ENCODE assay signal across 11 cellular contexts in genomic region chr1:28127617-28128257, GRCh38. TPM values are rescaled to one million over a fixed set of nuclear protein-coding genes. Genes with fewer than 3 reads are reported as not detected.
DNase-seq lines count a peak whose midpoint lies in the region; ATAC-seq and TF ChIP-seq lines count a peak whose summit lies in the region.
"Had no signal": no experiment of that assay in that cellular context is flagged by ENCODE, and none has a peak within 500 bp of the region (broad histone marks: within the 10 kb centered on the region; RNA-seq: fewer than 3 reads in every experiment).

No MANE protein-coding gene starts in this region.

- intact Hi-C loops in activated CD8-positive, alpha-beta T cell treated with anti-CD3 and anti-CD28 coated beads for 36 hours (cut with micrococcal nuclease), result no loop called here
- intact Hi-C loops in OCI-LY7 (cut with micrococcal nuclease; ENCODE audit: unreplicated experiment), result no loop called here

- peak overlapping the region; percentile 5 for H3K27ac Mint-ChIP-seq in activated CD8-positive, alpha-beta T cell treated with anti-CD3 and anti-CD28 coated beads, Interleukin-2, amount 10 ng/mL, durations not matched to agents 7 days and 5 days
- no peak overlapping the region for H3K27ac Mint-ChIP-seq in activated CD8-positive, alpha-beta T cell treated with anti-CD3 and anti-CD28 coated beads for 36 hours
- peak overlapping the region; percentile 43 for H3K27ac Mint-ChIP-seq in stimulated activated naive B cell treated with anti-CD40 and anti-IgM and Interleukin-4, amounts not matched to agents 10 μg/mL and 1 μg/mL and 100 μg/mL, for 72 hours
- H3K27ac Mint-ChIP-seq in activated naive CD4-positive, alpha-beta T cell treated with anti-CD3 and anti-CD28 coated beads, Interleukin-2, amount 10 ng/mL, durations not matched to agents 7 days and 5 days, result no peak overlapping the region

- peaks cover 38% of the 10 kb centered on the region for H3K27me3 Mint-ChIP-seq in activated CD8-positive, alpha-beta T cell treated with anti-CD3 and anti-CD28 coated beads, Interleukin-2, amount 10 ng/mL, durations not matched to agents 7 days and 5 days (ENCODE audit: low read depth)
- H3K27me3 Mint-ChIP-seq in activated CD8-positive, alpha-beta T cell treated with anti-CD3 and anti-CD28 coated beads for 36 hours, result peaks cover 21% of the 10 kb centered on the region
- no peaks in the 10 kb centered on the region for H3K27me3 Mint-ChIP-seq in stimulated activated naive B cell treated with anti-CD40 and anti-IgM and Interleukin-4, amounts not matched to agents 10 μg/mL and 1 μg/mL and 100 μg/mL, for 72 hours
- peaks cover 77% of the 10 kb centered on the region for H3K27me3 Mint-ChIP-seq in activated naive CD4-positive, alpha-beta T cell treated with anti-CD3 and anti-CD28 coated beads, Interleukin-2, amount 10 ng/mL, durations not matched to agents 7 days and 5 days

- H3K27ac ChIP-seq in OCI-LY7 (ENCODE audit: low read depth, low read length, poor library complexity, severe bottlenecking) (peak overlapping the region; percentile 34), coronary artery (peak overlapping the region in 1 of 2 donors; percentile 51)

- H3K79me2 ChIP-seq in OCI-LY7 (ENCODE audit: insufficient read depth, low read depth, low read length), result no peaks in the 10 kb centered on the region

- H3K4me2 ChIP-seq in OCI-LY7 (ENCODE audit: low read length), result peak overlapping the region; percentile 64

- H3K9me3 ChIP-seq in OCI-LY7 (ENCODE audit: low read length), result no peaks in the 10 kb centered on the region; the same call in 1 of the 2 replicates

- H3K4me3 ChIP-seq in OCI-LY7 (ENCODE audit: low read depth, low read length, poor library complexity, severe bottlenecking), result peak overlapping the region; percentile 3
- H3K4me3 ChIP-seq in coronary artery, result no peak overlapping the region

- H3K4me1 ChIP-seq in OCI-LY7 (ENCODE audit: insufficient read depth, low read length, poor library complexity, severe bottlenecking), result peaks cover 44% of the 10 kb centered on the region

- no peaks in the 10 kb centered on the region for H3K9me3 Mint-ChIP-seq in activated CD8-positive, alpha-beta T cell treated with anti-CD3 and anti-CD28 coated beads, Interleukin-2, amount 10 ng/mL, durations not matched to agents 7 days and 5 days (ENCODE audit: insufficient read depth)
- H3K9me3 Mint-ChIP-seq in activated CD8-positive, alpha-beta T cell treated with anti-CD3 and anti-CD28 coated beads for 36 hours, result no peaks in the 10 kb centered on the region
- no peaks in the 10 kb centered on the region for H3K9me3 Mint-ChIP-seq in stimulated activated naive B cell treated with anti-CD40 and anti-IgM and Interleukin-4, amounts not matched to agents 10 μg/mL and 1 μg/mL and 100 μg/mL, for 72 hours
- H3K9me3 Mint-ChIP-seq in activated naive CD4-positive, alpha-beta T cell treated with anti-CD3 and anti-CD28 coated beads, Interleukin-2, amount 10 ng/mL, durations not matched to agents 7 days and 5 days, result no peaks in the 10 kb centered on the region
- H3K9me3 Mint-ChIP-seq: neural crest cell had no signal

- no peak for DNase-seq in activated CD8-positive, alpha-beta T cell treated with anti-CD3 and anti-CD28 coated beads, Interleukin-2, amount 10 ng/mL, durations not matched to agents 7 days and 5 days
- no peak for DNase-seq in activated CD8-positive, alpha-beta T cell treated with anti-CD3 and anti-CD28 coated beads for 36 hours
- peak; percentile 53 for DNase-seq in OCI-LY7 (ENCODE audit: low spot score)
- DNase-seq in stimulated activated naive B cell treated with anti-CD40 and anti-IgM and Interleukin-4, amounts not matched to agents 10 μg/mL and 1 μg/mL and 100 μg/mL, for 72 hours, result no peak
- DNase-seq in A172 (ENCODE audit: low spot score), result no peak
- no peak for DNase-seq in coronary artery (ENCODE audit: low spot score)
- no peak for DNase-seq in activated naive CD4-positive, alpha-beta T cell treated with anti-CD3 and anti-CD28 coated beads, Interleukin-2, amount 10 ng/mL, durations not matched to agents 7 days and 5 days
- DNase-seq: anterior cingulate cortex, NCI-H1105 treated with DMSO at 0.1 percent for 48 hours had no signal

- peaks cover 12% of the 10 kb centered on the region for H3K4me1 Mint-ChIP-seq in activated CD8-positive, alpha-beta T cell treated with anti-CD3 and anti-CD28 coated beads, Interleukin-2, amount 10 ng/mL, durations not matched to agents 7 days and 5 days (ENCODE audit: low read depth)
- no peaks in the 10 kb centered on the region for H3K4me1 Mint-ChIP-seq in activated CD8-positive, alpha-beta T cell treated with anti-CD3 and anti-CD28 coated beads for 36 hours (ENCODE audit: low read depth)
- peaks cover 32 to 44% of the 10 kb centered on the region in 2 donors for H3K4me1 Mint-ChIP-seq in stimulated activated naive B cell treated with anti-CD40 and anti-IgM and Interleukin-4, amounts not matched to agents 10 μg/mL and 1 μg/mL and 100 μg/mL, for 72 hours
- H3K4me1 Mint-ChIP-seq in activated naive CD4-positive, alpha-beta T cell treated with anti-CD3 and anti-CD28 coated beads, Interleukin-2, amount 10 ng/mL, durations not matched to agents 7 days and 5 days, result peaks cover 8% of the 10 kb centered on the region
- H3K4me1 Mint-ChIP-seq: neural crest cell had no signal

- H3K36me3 ChIP-seq in OCI-LY7 (ENCODE audit: insufficient read depth, low read length), result no peaks in the 10 kb centered on the region

- BruUV-seq in OCI-LY7 (replicated peaks; lab: Mats Ljungman, UMichigan), result no TSS peak

- CTCF ChIA-PET in activated CD8-positive, alpha-beta T cell treated with anti-CD3 and anti-CD28 coated beads, Interleukin-2, amount 10 ng/mL, durations not matched to agents 7 days and 5 days (lab: Charles Lee), result interaction anchor here (1.3 kb wide), 1 partner anchor 37 kb away, joined by 4 read pairs; no protein-coding TSS in a partner anchor
- CTCF ChIA-PET in activated CD8-positive, alpha-beta T cell treated with anti-CD3 and anti-CD28 coated beads for 36 hours (lab: Charles Lee), result no interaction called here
- CTCF ChIA-PET in OCI-LY7 (lab: Charles Lee; ENCODE audit: unreplicated experiment), result no interaction called here
- CTCF ChIA-PET in activated naive CD4-positive, alpha-beta T cell treated with anti-CD3 and anti-CD28 coated beads, Interleukin-2, amount 10 ng/mL, durations not matched to agents 7 days and 5 days (lab: Charles Lee), result no interaction called here

- TF ChIP-seq CTCF in activated CD8-positive, alpha-beta T cell treated with anti-CD3 and anti-CD28 coated beads for 36 hours (IDR thresholded peaks at IDR 0.05), result no peak
- TF ChIP-seq CTCF in OCI-LY7 (conservative IDR thresholded peaks at IDR 0.05; ENCODE audit: low read length), result no peak
- no peak for TF ChIP-seq CTCF in coronary artery (IDR thresholded peaks at IDR 0.05)

- H3K9me2 ChIP-seq in OCI-LY7 (ENCODE audit: insufficient read depth, low read length), result no peaks in the 10 kb centered on the region

- H4K20me1 ChIP-seq in OCI-LY7 (ENCODE audit: insufficient read depth, low read length), result no peaks in the 10 kb centered on the region

- POLR2A ChIA-PET in activated CD8-positive, alpha-beta T cell treated with anti-CD3 and anti-CD28 coated beads, Interleukin-2, amount 10 ng/mL, durations not matched to agents 7 days and 5 days (lab: Charles Lee), result no interaction called here
- POLR2A ChIA-PET in activated CD8-positive, alpha-beta T cell treated with anti-CD3 and anti-CD28 coated beads for 36 hours (lab: Charles Lee), result interaction anchor here (1.0 to 1.5 kb wide), 2 partner anchors 41 to 454 kb away, joined by 3 to 4 read pairs; no protein-coding TSS in a partner anchor
- POLR2A ChIA-PET in OCI-LY7 (lab: Charles Lee), result interaction anchor here (0.7 to 3.2 kb wide), 4 partner anchors 8 to 1881 kb away, joined by 4 to 15 read pairs (median 5); no protein-coding TSS in a partner anchor

- ATAC-seq in activated CD8-positive, alpha-beta T cell treated with anti-CD3 and anti-CD28 coated beads, Interleukin-2, amount 10 ng/mL, durations not matched to agents 7 days and 5 days, result no peak
- no peak for ATAC-seq in activated CD8-positive, alpha-beta T cell treated with anti-CD3 and anti-CD28 coated beads for 36 hours
- ATAC-seq in HG02885 (IDR thresholded peaks at IDR 0.05; ENCODE audit: poor library complexity, unreplicated experiment), result peak; percentile 71
- ATAC-seq in stimulated activated naive B cell treated with anti-CD40 and anti-IgM and Interleukin-4, amounts not matched to agents 10 μg/mL and 1 μg/mL and 100 μg/mL, for 72 hours (replicated peaks), result peak; percentile 85

- peak overlapping the region; percentile 15; the same call in 1 of the 2 replicates for H2AFZ ChIP-seq in OCI-LY7 (ENCODE audit: low read length)

- no peaks in the 10 kb centered on the region for H3K36me3 Mint-ChIP-seq in activated CD8-positive, alpha-beta T cell treated with anti-CD3 and anti-CD28 coated beads, Interleukin-2, amount 10 ng/mL, durations not matched to agents 7 days and 5 days (ENCODE audit: low read depth)
- no peaks in the 10 kb centered on the region for H3K36me3 Mint-ChIP-seq in activated CD8-positive, alpha-beta T cell treated with anti-CD3 and anti-CD28 coated beads for 36 hours (ENCODE audit: low read depth)
- no peaks in the 10 kb centered on the region for H3K36me3 Mint-ChIP-seq in stimulated activated naive B cell treated with anti-CD40 and anti-IgM and Interleukin-4, amounts not matched to agents 10 μg/mL and 1 μg/mL and 100 μg/mL, for 72 hours
- no peaks in the 10 kb centered on the region for H3K36me3 Mint-ChIP-seq in activated naive CD4-positive, alpha-beta T cell treated with anti-CD3 and anti-CD28 coated beads, Interleukin-2, amount 10 ng/mL, durations not matched to agents 7 days and 5 days

- H3K4me3 Mint-ChIP-seq in activated CD8-positive, alpha-beta T cell treated with anti-CD3 and anti-CD28 coated beads, Interleukin-2, amount 10 ng/mL, durations not matched to agents 7 days and 5 days, result no peak overlapping the region
- no peak overlapping the region for H3K4me3 Mint-ChIP-seq in activated CD8-positive, alpha-beta T cell treated with anti-CD3 and anti-CD28 coated beads for 36 hours
- H3K4me3 Mint-ChIP-seq in stimulated activated naive B cell treated with anti-CD40 and anti-IgM and Interleukin-4, amounts not matched to agents 10 μg/mL and 1 μg/mL and 100 μg/mL, for 72 hours, result no peak overlapping the region
- no peak overlapping the region for H3K4me3 Mint-ChIP-seq in activated naive CD4-positive, alpha-beta T cell treated with anti-CD3 and anti-CD28 coated beads, Interleukin-2, amount 10 ng/mL, durations not matched to agents 7 days and 5 days
- H3K4me3 Mint-ChIP-seq: neural crest cell had no signal

RNA-seq across cellular contexts. Expression of gene EYA3, which starts 39.3 kb away (rescaled TPM):
- 10 to 100 TPM; 33.5 to 34.5 TPM for total RNA-seq in activated CD8-positive, alpha-beta T cell treated with anti-CD3 and anti-CD28 coated beads, Interleukin-2, amount 10 ng/mL, durations not matched to agents 7 days and 5 days
- total RNA-seq in activated CD8-positive, alpha-beta T cell treated with anti-CD3 and anti-CD28 coated beads for 36 hours, result 10 to 100 TPM; 34.6 to 34.9 TPM
- total RNA-seq in OCI-LY7 (2014; rRNA removed; shearing (Covaris generic)), result 24.1 and 29.0 TPM in 2 replicates
- 104 and 114 TPM in 2 replicates for total RNA-seq in OCI-LY7 (2022)
- 6.8 and 10.4 TPM in 2 replicates for total RNA-seq in A172 (2014; rRNA removed; shearing (Covaris generic))

RNA-seq across cellular contexts. Expression of gene PTAFR, which starts 48.8 kb away (rescaled TPM):
- under 1 TPM; 0.47 to 0.50 TPM for total RNA-seq in activated CD8-positive, alpha-beta T cell treated with anti-CD3 and anti-CD28 coated beads, Interleukin-2, amount 10 ng/mL, durations not matched to agents 7 days and 5 days
- total RNA-seq in activated CD8-positive, alpha-beta T cell treated with anti-CD3 and anti-CD28 coated beads for 36 hours, result under 1 TPM; 0.16 to 0.25 TPM
- total RNA-seq in OCI-LY7 (2014; rRNA removed; shearing (Covaris generic)), result 6.1 and 8.0 TPM in 2 replicates
- 24.5 and 32.8 TPM in 2 replicates for total RNA-seq in OCI-LY7 (2022)
- not detected in 2 replicates for total RNA-seq in A172 (2014; rRNA removed; shearing (Covaris generic))

Comparison
In these comparisons a context has a peak if more than half of its experiments do, and no peak if none do; other contexts are left out.
1. H3K27ac Mint-ChIP-seq: peak in activated CD8-positive, alpha-beta T cell treated with anti-CD3 and anti-CD28 coated beads, Interleukin-2, amount 10 ng/mL, durations not matched to agents 7 days and 5 days (single experiment) and stimulated activated naive B cell treated with anti-CD40 and anti-IgM and Interleukin-4, amounts not matched to agents 10 μg/mL and 1 μg/mL and 100 μg/mL, for 72 hours (single experiment); none in activated CD8-positive, alpha-beta T cell treated with anti-CD3 and anti-CD28 coated beads for 36 hours (single experiment) and activated naive CD4-positive, alpha-beta T cell treated with anti-CD3 and anti-CD28 coated beads, Interleukin-2, amount 10 ng/mL, durations not matched to agents 7 days and 5 days (single experiment).
2. ATAC-seq: peak in HG02885 (single experiment) and stimulated activated naive B cell treated with anti-CD40 and anti-IgM and Interleukin-4, amounts not matched to agents 10 μg/mL and 1 μg/mL and 100 μg/mL, for 72 hours (2 of 2); none in activated CD8-positive, alpha-beta T cell treated with anti-CD3 and anti-CD28 coated beads, Interleukin-2, amount 10 ng/mL, durations not matched to agents 7 days and 5 days (single experiment) and activated CD8-positive, alpha-beta T cell treated with anti-CD3 and anti-CD28 coated beads for 36 hours (single experiment).